Comparison of ENCODE assay signal across 13 cellular contexts in the genomic region with DNA sequence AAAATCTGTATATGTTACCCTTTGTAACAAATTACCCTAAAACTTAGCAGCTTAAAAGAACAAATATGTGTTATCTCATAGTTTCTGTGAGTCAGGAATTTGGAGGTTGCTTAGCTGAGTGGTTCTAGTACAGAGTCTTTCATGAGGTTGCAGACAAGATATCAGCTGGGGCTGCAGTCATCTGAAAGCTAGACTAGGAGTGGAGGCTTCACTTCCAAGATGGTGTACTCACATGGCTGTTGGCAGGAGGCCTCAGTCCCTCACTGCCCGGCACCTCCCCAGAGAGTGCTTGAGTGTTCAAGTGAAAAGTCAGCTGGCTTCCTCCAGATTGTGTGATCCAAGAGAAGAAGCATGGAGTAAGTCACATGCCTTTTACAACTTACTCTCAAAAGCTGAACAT. TPM values are rescaled to one million over a fixed set of nuclear protein-coding genes. Genes with fewer than 3 reads are reported as not detected.
DNase-seq lines count a peak whose midpoint lies in the region; ATAC-seq and TF ChIP-seq lines count a peak whose summit lies in the region.
"Had no signal": no experiment of that assay in that cellular context is flagged by ENCODE, and none has a peak within 500 bp of the region (broad histone marks: within the 10 kb centered on the region; RNA-seq: fewer than 3 reads in every experiment).

No MANE protein-coding gene starts in this region.

- TF ChIP-seq CTCF in Calu3 (IDR thresholded peaks at IDR 0.05; ENCODE audit: unreplicated experiment) (no peak), Peyer's patch (IDR thresholded peaks at IDR 0.05) (no peak), foreskin keratinocyte (conservative IDR thresholded peaks at IDR 0.05) (no peak), psoas muscle (IDR thresholded peaks at IDR 0.05) (no peak)

- H3K36me3 ChIP-seq in Peyer's patch (no peaks in the 10 kb centered on the region), psoas muscle (ENCODE audit: insufficient read depth in 1 of 2, low read depth in 1 of 2) (peaks cover 0 to 14% of the 10 kb centered on the region in 2 donors)
- H3K36me3 ChIP-seq: upper lobe of left lung had no signal

- H3K27ac Mint-ChIP-seq in Calu3 (ENCODE audit: unreplicated experiment), result peak overlapping the region; percentile 61
- H3K27ac Mint-ChIP-seq: activated CD8-positive, alpha-beta T cell treated with anti-CD3 and anti-CD28 coated beads, Interleukin-2, amount 10 ng/mL, durations not matched to agents 7 days and 5 days had no signal

- H3K27me3 ChIP-seq in Peyer's patch (no peaks in the 10 kb centered on the region), foreskin keratinocyte (no peaks in the 10 kb centered on the region), psoas muscle (ENCODE audit: insufficient read depth in 3 of 3, low read length in 2 of 3) (no peaks in the 10 kb centered on the region)
- H3K27me3 ChIP-seq: upper lobe of left lung had no signal

- H3K27ac ChIP-seq in Peyer's patch (peak overlapping the region in 2 of 4 donors; percentile 43 to 79), foreskin keratinocyte (peak overlapping the region; percentile 43), psoas muscle (no peak overlapping the region)
- H3K27ac ChIP-seq: upper lobe of left lung had no signal

- no peak for DNase-seq in Calu3
- peak in 2 of 3 donors; percentile 45 to 51 for DNase-seq in Peyer's patch
- peak in 1 of 2 donors; percentile 33 for DNase-seq in foreskin keratinocyte
- peak; percentile 75 to 77 for DNase-seq in psoas muscle
- DNase-seq in stimulated activated naive CD8-positive, alpha-beta T cell treated with anti-CD3 and anti-CD28 coated beads, Interleukin-15, Interleukin-2, amounts not matched to agents 100 U/mL and 50 U/mL, for 24 hours, result no peak
- DNase-seq in SW480 (ENCODE audit: low spot score), result no peak
- no peak for DNase-seq in NCI-H82 (lab: John Stamatoyannopoulos, UW)
- DNase-seq: activated CD8-positive, alpha-beta T cell treated with anti-CD3 and anti-CD28 coated beads, Interleukin-2, amount 10 ng/mL, durations not matched to agents 7 days and 5 days; NCI-H526 treated with DMSO at 0.1 percent for 48 hours; posterior cingulate gyrus had no signal

- H3K4me3 Mint-ChIP-seq in Calu3 (ENCODE audit: low read depth, unreplicated experiment), result no peak overlapping the region
- H3K4me3 Mint-ChIP-seq: activated CD8-positive, alpha-beta T cell treated with anti-CD3 and anti-CD28 coated beads, Interleukin-2, amount 10 ng/mL, durations not matched to agents 7 days and 5 days had no signal

- H3K27me3 Mint-ChIP-seq in Calu3 (ENCODE audit: unreplicated experiment), result no peaks in the 10 kb centered on the region

- BruUV-seq in Calu3 (replicated peaks; lab: Mats Ljungman, UMichigan), result no TSS peak

- H3K36me3 Mint-ChIP-seq in Calu3 (ENCODE audit: insufficient read depth, unreplicated experiment), result peaks cover 6% of the 10 kb centered on the region

- H3K4me3 ChIP-seq in Peyer's patch, result no peak overlapping the region
- H3K4me3 ChIP-seq in psoas muscle, result no peak overlapping the region
- H3K4me3 ChIP-seq: upper lobe of left lung had no signal

- no peaks in the 10 kb centered on the region for H3K9me3 ChIP-seq in Peyer's patch
- H3K9me3 ChIP-seq in psoas muscle, result no peaks in the 10 kb centered on the region
- H3K9me3 ChIP-seq: upper lobe of left lung had no signal

- ATAC-seq in foreskin keratinocyte, result peak; percentile 37
- ATAC-seq in psoas muscle, result peak in 3 of 4 donors; percentile 50 to 68 (median 51)
- ATAC-seq in stimulated activated naive CD8-positive, alpha-beta T cell treated with anti-CD3 and anti-CD28 coated beads, Interleukin-15, Interleukin-2, amounts not matched to agents 100 U/mL and 50 U/mL, for 24 hours, result no peak
- ATAC-seq in HG03280 (IDR thresholded peaks at IDR 0.05; ENCODE audit: unreplicated experiment), result no peak
- ATAC-seq: activated CD8-positive, alpha-beta T cell treated with anti-CD3 and anti-CD28 coated beads, Interleukin-2, amount 10 ng/mL, durations not matched to agents 7 days and 5 days; left lobe of liver had no signal

- intact Hi-C loops in Calu3 (cut with micrococcal nuclease; ENCODE audit: unreplicated experiment) (no loop called here), psoas muscle (cut with DNase I) (no loop called here)

- CTCF ChIA-PET in Calu3 (lab: Charles Lee), result interaction anchor here (0.6 to 1.9 kb wide), 3 partner anchors 30 to 237 kb away, joined by 3 to 8 read pairs (median 6); a partner anchor contains a TSS

- no peaks in the 10 kb centered on the region for H3K9me3 Mint-ChIP-seq in Calu3 (ENCODE audit: low read depth, unreplicated experiment)

- TF ChIP-seq POLR2A in Peyer's patch (IDR thresholded peaks at IDR 0.05), result no peak

- H3K4me1 Mint-ChIP-seq in Calu3 (ENCODE audit: low read depth, unreplicated experiment), result peaks cover 42% of the 10 kb centered on the region

- WGBS in psoas muscle, 3 donors, result 31 to 39% (median 38%) methylated on average over 1 of the region's 1 CpG

- peaks cover 0 to 31% (median 0%) of the 10 kb centered on the region in 4 donors for H3K4me1 ChIP-seq in Peyer's patch
- peaks cover 6% of the 10 kb centered on the region for H3K4me1 ChIP-seq in foreskin keratinocyte
- H3K4me1 ChIP-seq in psoas muscle, result no peaks in the 10 kb centered on the region

RNA-seq across cellular contexts. Expression of a gene that starts 16.9 kb away (rescaled TPM):
- total RNA-seq in Calu3 (2022), result 81.2 and 90.6 TPM in 2 replicates
- 10 to 100 TPM; 18.1 to 24.8 (median 19.2) TPM for total RNA-seq in Peyer's patch
- 62.7 and 78.3 TPM in 2 replicates for total RNA-seq in foreskin keratinocyte
- polyA plus RNA-seq in foreskin keratinocyte, result 71.8 and 85.7 TPM in 2 replicates
- 10 to 100 TPM; 16.2 to 20.6 (median 17.0) TPM for total RNA-seq in psoas muscle
- polyA plus RNA-seq in psoas muscle, result 10 to 100 TPM; 30.8 to 55.7 (median 31.8) TPM

RNA-seq across cellular contexts. Expression of a gene that starts 42.9 kb away (rescaled TPM):
- total RNA-seq in Calu3 (2022) (11.7 and 12.0 TPM in 2 replicates), Peyer's patch (10 to 100 TPM in 3 of 4 donors, 1 to 10 TPM in 1; 4.0 to 29.7 (median 21.0) TPM), foreskin keratinocyte (5.7 and 5.9 TPM in 2 replicates), psoas muscle (1 to 10 TPM; 2.5 to 4.1 (median 2.9) TPM)
- polyA plus RNA-seq in foreskin keratinocyte (2.6 and 2.9 TPM in 2 replicates), psoas muscle (1 to 10 TPM; 1.7 to 3.3 (median 2.0) TPM)

Comparison
In these comparisons a context has a peak if more than half of its experiments do, and no peak if none do; other contexts are left out.
1. DNase-seq: peak in Peyer's patch (2 of 3) and psoas muscle (2 of 2); none in Calu3 (single experiment), stimulated activated naive CD8-positive, alpha-beta T cell treated with anti-CD3 and anti-CD28 coated beads, Interleukin-15, Interleukin-2, amounts not matched to agents 100 U/mL and 50 U/mL, for 24 hours (single experiment), SW480 (single experiment) and NCI-H82 (single experiment).
2. ATAC-seq: peak in foreskin keratinocyte (single experiment) and psoas muscle (3 of 4); none in stimulated activated naive CD8-positive, alpha-beta T cell treated with anti-CD3 and anti-CD28 coated beads, Interleukin-15, Interleukin-2, amounts not matched to agents 100 U/mL and 50 U/mL, for 24 hours (single experiment) and HG03280 (single experiment).